Comparison of ENCODE assay signal across 8 cellular contexts in the genomic region with DNA sequence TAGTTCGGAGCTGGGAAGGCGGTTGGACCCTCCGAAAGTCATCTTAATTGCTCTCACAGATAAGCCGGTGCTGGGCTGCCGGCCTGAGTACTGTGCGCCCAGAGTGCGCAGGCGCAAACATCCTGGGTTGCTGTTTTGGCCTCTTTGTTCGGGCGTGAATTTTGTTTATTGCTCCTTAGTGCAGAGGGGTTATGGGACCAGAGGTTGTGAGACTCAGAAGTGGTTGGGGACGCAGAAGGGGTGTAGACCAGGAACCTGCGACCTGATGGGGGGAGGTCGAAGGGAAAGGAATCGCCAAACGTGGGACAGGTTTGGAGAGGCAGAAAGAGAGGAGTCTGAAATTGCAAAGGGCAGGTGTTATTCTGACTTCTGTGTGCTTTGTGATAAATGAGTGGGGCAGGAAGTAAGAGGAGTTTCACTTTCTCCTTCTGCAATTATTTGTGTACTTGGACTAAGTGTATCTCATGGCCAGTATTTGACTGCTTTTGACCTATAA. TPM values are rescaled to one million over a fixed set of nuclear protein-coding genes. Genes with fewer than 3 reads are reported as not detected.
DNase-seq lines count a peak whose midpoint lies in the region; TF ChIP-seq lines count a peak whose summit lies in the region.

No MANE protein-coding gene starts in this region.

- no peak for TF ChIP-seq CTCF in GM20000 (IDR thresholded peaks at IDR 0.05; ENCODE audit: extremely low read depth, missing control alignments)

- H3K9ac ChIP-seq in HUES6 (ENCODE audit: low read length) (peak overlapping the region; percentile 99), skeletal muscle satellite cell (ENCODE audit: low read depth, low read length) (peak overlapping the region; percentile 86)

- peak overlapping the region; percentile 92 for H3K4me2 ChIP-seq in skeletal muscle satellite cell (ENCODE audit: low read length)

- no CpG with 5 or more reads among the region's 15 CpGs for WGBS in iPS DF 6.9 (ENCODE audit: insufficient coverage, insufficient read length)

- H3K27me3 ChIP-seq in HUES6 (ENCODE audit: control insufficient read depth, insufficient read depth, low read length) (no peaks in the 10 kb centered on the region), iPS DF 6.9 (ENCODE audit: control insufficient read depth, insufficient read depth, low read length) (no peaks in the 10 kb centered on the region), skeletal muscle satellite cell (ENCODE audit: control insufficient read depth, insufficient read depth, low read length) (no peaks in the 10 kb centered on the region)

- H3K27ac ChIP-seq in HUES6 (ENCODE audit: low read depth, low read length) (peak overlapping the region; percentile 98), angular gyrus (ENCODE audit: low read depth, low read length) (peak overlapping the region; percentile 93), iPS DF 6.9 (ENCODE audit: low read length) (no peak overlapping the region)

- DNase-seq in DMS 273 treated with DMSO at 0.1 percent for 48 hours (lab: John Stamatoyannopoulos, UW) (peak; percentile 95), GM20000 (ENCODE audit: low spot score) (peak; percentile 86), SIG-M5 (lab: John Stamatoyannopoulos, UW) (peak; percentile 38), iPS DF 6.9 (ENCODE audit: low read depth, low spot score) (peak; percentile 92), foreskin melanocyte (no peak)

- H3K4me1 ChIP-seq in HUES6 (ENCODE audit: control insufficient read depth, insufficient read depth, low read length), result no peaks in the 10 kb centered on the region
- no peaks in the 10 kb centered on the region for H3K4me1 ChIP-seq in iPS DF 6.9 (ENCODE audit: control insufficient read depth, insufficient read depth, low read length)
- peaks cover 4% of the 10 kb centered on the region for H3K4me1 ChIP-seq in skeletal muscle satellite cell (ENCODE audit: control insufficient read depth, insufficient read depth, low read length)

- 0 out of 2 replicates have a peak, but pooled peaks cover 3% of the 10 kb centered on the region for H3K36me3 ChIP-seq in HUES6 (ENCODE audit: control insufficient read depth, insufficient read depth, low read length)
- no peaks in the 10 kb centered on the region for H3K36me3 ChIP-seq in iPS DF 6.9 (ENCODE audit: control insufficient read depth, insufficient read depth, low read length)
- H3K36me3 ChIP-seq in skeletal muscle satellite cell (ENCODE audit: insufficient read depth, low read length), result no peaks in the 10 kb centered on the region

- H3K9me3 ChIP-seq in HUES6 (ENCODE audit: control insufficient read depth, insufficient read depth, low read depth, low read length) (peaks cover 11% of the 10 kb centered on the region), iPS DF 6.9 (ENCODE audit: control insufficient read depth, insufficient read depth, low read length) (no peaks in the 10 kb centered on the region), skeletal muscle satellite cell (replicated peaks; ENCODE audit: low read length) (no peaks in the 10 kb centered on the region)

- H3K4me3 ChIP-seq in HUES6 (ENCODE audit: low read depth, low read length) (peak overlapping the region; percentile 98), iPS DF 6.9 (ENCODE audit: low read length) (peak overlapping the region; percentile 83; the same call in 1 of the 2 replicates), skeletal muscle satellite cell (ENCODE audit: low read length) (peak overlapping the region; percentile 76)

RNA-seq across cellular contexts. Expression of gene ZNF566, which starts 0.6 kb away (rescaled TPM):
- total RNA-seq in skeletal muscle satellite cell (2012; rRNA removed), result 3.5 and 9.1 TPM in 2 replicates

RNA-seq across cellular contexts. Expression of gene ZNF260, which starts 38.1 kb away (rescaled TPM):
- 9.8 and 14.2 TPM in 2 replicates for total RNA-seq in skeletal muscle satellite cell (2012; rRNA removed)
